ENCODE assay signal across 1 cellular context in genomic region chr3:112979244-112979832, GRCh38.
A peak's percentile ranks its signal among the peaks of the same experiment; 100 is the strongest.
TF ChIP-seq lines count a peak whose summit lies in the region.

No MANE protein-coding gene starts in this region.

TF ChIP-seq in GM12878, 131 proteins besides CTCF, POLR2A, EP300 and RAD21:
- TF ChIP-seq SKIL (IDR thresholded peaks at IDR 0.05; ENCODE audit: low read depth, poor library complexity, severe bottlenecking) (peak; percentile 25), SIX5 (IDR thresholded peaks at IDR 0.05; ENCODE audit: low read depth, low read length, severe bottlenecking) (no peak), JUNB (IDR thresholded peaks at IDR 0.05) (no peak), SMC3 (IDR thresholded peaks at IDR 0.05; ENCODE audit: borderline replicate concordance, low read length) (peak; percentile 85)
- TF ChIP-seq, protein P1, sequence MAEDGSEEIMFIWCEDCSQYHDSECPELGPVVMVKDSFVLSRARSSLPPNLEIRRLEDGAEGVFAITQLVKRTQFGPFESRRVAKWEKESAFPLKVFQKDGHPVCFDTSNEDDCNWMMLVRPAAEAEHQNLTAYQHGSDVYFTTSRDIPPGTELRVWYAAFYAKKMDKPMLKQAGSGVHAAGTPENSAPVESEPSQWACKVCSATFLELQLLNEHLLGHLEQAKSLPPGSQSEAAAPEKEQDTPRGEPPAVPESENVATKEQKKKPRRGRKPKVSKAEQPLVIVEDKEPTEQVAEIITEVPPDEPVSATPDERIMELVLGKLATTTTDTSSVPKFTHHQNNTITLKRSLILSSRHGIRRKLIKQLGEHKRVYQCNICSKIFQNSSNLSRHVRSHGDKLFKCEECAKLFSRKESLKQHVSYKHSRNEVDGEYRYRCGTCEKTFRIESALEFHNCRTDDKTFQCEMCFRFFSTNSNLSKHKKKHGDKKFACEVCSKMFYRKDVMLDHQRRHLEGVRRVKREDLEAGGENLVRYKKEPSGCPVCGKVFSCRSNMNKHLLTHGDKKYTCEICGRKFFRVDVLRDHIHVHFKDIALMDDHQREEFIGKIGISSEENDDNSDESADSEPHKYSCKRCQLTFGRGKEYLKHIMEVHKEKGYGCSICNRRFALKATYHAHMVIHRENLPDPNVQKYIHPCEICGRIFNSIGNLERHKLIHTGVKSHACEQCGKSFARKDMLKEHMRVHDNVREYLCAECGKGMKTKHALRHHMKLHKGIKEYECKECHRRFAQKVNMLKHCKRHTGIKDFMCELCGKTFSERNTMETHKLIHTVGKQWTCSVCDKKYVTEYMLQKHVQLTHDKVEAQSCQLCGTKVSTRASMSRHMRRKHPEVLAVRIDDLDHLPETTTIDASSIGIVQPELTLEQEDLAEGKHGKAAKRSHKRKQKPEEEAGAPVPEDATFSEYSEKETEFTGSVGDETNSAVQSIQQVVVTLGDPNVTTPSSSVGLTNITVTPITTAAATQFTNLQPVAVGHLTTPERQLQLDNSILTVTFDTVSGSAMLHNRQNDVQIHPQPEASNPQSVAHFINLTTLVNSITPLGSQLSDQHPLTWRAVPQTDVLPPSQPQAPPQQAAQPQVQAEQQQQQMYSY (CRISPR knock-in tag; IDR thresholded peaks at IDR 0.05) = no peak
